1 cellular context compared by ENCODE assay signal in the genomic region with DNA sequence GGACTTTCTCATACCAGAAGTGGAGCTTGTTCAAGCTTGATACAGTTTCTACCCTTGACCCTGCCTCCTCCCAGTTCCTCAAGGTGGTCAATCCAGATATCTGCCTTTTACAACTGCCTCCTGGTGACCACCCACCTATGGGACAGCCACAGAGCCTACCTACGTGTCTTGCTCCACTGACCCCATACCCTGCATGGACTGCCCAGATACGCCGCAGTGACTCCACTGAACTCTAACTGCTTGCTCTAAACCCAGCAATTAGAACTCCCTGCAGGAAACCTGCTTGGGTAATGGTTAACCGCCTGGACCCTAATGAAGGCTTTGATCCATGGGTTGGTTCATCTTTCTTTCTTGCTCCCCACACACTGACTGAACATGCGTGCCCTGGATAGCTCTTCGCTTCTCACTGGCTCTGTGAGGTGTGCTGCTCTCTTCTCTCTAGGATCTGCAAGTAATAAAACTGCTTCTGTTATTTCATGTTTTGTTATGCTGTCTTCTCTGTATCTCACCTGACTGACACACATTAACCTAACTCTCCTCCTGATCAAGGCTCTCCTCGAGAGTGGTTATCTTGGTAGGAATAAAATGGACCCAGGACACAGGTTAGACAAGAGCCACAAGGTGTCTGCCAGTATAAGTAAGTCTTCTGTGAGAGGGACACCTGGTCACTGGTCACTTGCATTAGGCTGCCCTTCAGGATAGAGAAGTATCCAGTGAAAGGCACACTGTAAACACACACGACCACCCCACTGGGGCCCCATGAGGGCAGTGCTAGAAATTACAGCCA.
A peak's percentile ranks its signal among the peaks of the same experiment; 100 is the strongest.
TF ChIP-seq lines count a peak whose summit lies in the region.

No MANE protein-coding gene starts in this region.

TF ChIP-seq in HepG2, 621 proteins besides CTCF, POLR2A, EP300 and RAD21 (continued from another document and continues in another):
- TF ChIP-seq, protein P1, sequence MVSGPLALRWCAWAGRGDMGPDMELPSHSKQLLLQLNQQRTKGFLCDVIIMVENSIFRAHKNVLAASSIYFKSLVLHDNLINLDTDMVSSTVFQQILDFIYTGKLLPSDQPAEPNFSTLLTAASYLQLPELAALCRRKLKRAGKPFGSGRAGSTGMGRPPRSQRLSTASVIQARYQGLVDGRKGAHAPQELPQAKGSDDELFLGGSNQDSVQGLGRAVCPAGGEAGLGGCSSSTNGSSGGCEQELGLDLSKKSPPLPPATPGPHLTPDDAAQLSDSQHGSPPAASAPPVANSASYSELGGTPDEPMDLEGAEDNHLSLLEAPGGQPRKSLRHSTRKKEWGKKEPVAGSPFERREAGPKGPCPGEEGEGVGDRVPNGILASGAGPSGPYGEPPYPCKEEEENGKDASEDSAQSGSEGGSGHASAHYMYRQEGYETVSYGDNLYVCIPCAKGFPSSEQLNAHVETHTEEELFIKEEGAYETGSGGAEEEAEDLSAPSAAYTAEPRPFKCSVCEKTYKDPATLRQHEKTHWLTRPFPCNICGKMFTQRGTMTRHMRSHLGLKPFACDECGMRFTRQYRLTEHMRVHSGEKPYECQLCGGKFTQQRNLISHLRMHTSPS (CRISPR knock-in tag; IDR thresholded peaks at IDR 0.05; ENCODE audit: low read depth) = peak; percentile 50; the same call in 1 of the 2 replicates
- TF ChIP-seq NFKB2 (CRISPR knock-in tag; IDR thresholded peaks at IDR 0.05; ENCODE audit: borderline replicate concordance) (no peak), ZNF550 (CRISPR knock-in tag; IDR thresholded peaks at IDR 0.05; ENCODE audit: borderline replicate concordance) (0 out of 2 replicates have a peak, but pooled peaks have one; percentile 14), ZNF746 (CRISPR knock-in tag; IDR thresholded peaks at IDR 0.05) (peak; percentile 83; the same call in 1 of the 2 replicates), ARNTL (CRISPR knock-in tag; IDR thresholded peaks at IDR 0.05) (0 out of 2 replicates have a peak, but pooled peaks have one; percentile 24), ZNF790 (CRISPR knock-in tag; IDR thresholded peaks at IDR 0.05; ENCODE audit: borderline replicate concordance) (no peak), NR2F6 (IDR thresholded peaks at IDR 0.05) (peak; percentile 58), NR2F6 (CRISPR knock-in tag; IDR thresholded peaks at IDR 0.05) (peak; percentile 53; the same call in 1 of the 2 replicates), ZFY (CRISPR knock-in tag; IDR thresholded peaks at IDR 0.05) (0 out of 2 replicates have a peak, but pooled peaks have one; percentile 22), ZNF644 (CRISPR knock-in tag; IDR thresholded peaks at IDR 0.05; ENCODE audit: low read depth) (peak; percentile 98), ZKSCAN8 (CRISPR knock-in tag; IDR thresholded peaks at IDR 0.05; ENCODE audit: borderline replicate concordance) (peak; percentile 93; the same call in 1 of the 2 replicates), ZC3H13 (CRISPR knock-in tag; IDR thresholded peaks at IDR 0.05) (no peak), PHF21A (CRISPR knock-in tag; IDR thresholded peaks at IDR 0.05) (peak; percentile 86), ASH2L (IDR thresholded peaks at IDR 0.05; ENCODE audit: insufficient read length, low read depth, low read length) (peak; percentile 85), ZNF883 (CRISPR knock-in tag; IDR thresholded peaks at IDR 0.05; ENCODE audit: not compliant biosample characterization) (peak; percentile 50), CHD2 (IDR thresholded peaks at IDR 0.05; ENCODE audit: low read depth, low read length) (no peak), PRPF4 (IDR thresholded peaks at IDR 0.05; ENCODE audit: low read depth, low read length, poor library complexity, severe bottlenecking) (no peak), ZC3H4 (CRISPR knock-in tag; IDR thresholded peaks at IDR 0.05; ENCODE audit: borderline replicate concordance) (no peak), ZBTB7A (CRISPR knock-in tag; IDR thresholded peaks at IDR 0.05) (peak; percentile 68; the same call in 1 of the 2 replicates), ZNF652 (CRISPR knock-in tag; IDR thresholded peaks at IDR 0.05; ENCODE audit: borderline replicate concordance, low read depth) (peak; percentile 56; the same call in 1 of the 2 replicates)
- TF ChIP-seq, protein P2, sequence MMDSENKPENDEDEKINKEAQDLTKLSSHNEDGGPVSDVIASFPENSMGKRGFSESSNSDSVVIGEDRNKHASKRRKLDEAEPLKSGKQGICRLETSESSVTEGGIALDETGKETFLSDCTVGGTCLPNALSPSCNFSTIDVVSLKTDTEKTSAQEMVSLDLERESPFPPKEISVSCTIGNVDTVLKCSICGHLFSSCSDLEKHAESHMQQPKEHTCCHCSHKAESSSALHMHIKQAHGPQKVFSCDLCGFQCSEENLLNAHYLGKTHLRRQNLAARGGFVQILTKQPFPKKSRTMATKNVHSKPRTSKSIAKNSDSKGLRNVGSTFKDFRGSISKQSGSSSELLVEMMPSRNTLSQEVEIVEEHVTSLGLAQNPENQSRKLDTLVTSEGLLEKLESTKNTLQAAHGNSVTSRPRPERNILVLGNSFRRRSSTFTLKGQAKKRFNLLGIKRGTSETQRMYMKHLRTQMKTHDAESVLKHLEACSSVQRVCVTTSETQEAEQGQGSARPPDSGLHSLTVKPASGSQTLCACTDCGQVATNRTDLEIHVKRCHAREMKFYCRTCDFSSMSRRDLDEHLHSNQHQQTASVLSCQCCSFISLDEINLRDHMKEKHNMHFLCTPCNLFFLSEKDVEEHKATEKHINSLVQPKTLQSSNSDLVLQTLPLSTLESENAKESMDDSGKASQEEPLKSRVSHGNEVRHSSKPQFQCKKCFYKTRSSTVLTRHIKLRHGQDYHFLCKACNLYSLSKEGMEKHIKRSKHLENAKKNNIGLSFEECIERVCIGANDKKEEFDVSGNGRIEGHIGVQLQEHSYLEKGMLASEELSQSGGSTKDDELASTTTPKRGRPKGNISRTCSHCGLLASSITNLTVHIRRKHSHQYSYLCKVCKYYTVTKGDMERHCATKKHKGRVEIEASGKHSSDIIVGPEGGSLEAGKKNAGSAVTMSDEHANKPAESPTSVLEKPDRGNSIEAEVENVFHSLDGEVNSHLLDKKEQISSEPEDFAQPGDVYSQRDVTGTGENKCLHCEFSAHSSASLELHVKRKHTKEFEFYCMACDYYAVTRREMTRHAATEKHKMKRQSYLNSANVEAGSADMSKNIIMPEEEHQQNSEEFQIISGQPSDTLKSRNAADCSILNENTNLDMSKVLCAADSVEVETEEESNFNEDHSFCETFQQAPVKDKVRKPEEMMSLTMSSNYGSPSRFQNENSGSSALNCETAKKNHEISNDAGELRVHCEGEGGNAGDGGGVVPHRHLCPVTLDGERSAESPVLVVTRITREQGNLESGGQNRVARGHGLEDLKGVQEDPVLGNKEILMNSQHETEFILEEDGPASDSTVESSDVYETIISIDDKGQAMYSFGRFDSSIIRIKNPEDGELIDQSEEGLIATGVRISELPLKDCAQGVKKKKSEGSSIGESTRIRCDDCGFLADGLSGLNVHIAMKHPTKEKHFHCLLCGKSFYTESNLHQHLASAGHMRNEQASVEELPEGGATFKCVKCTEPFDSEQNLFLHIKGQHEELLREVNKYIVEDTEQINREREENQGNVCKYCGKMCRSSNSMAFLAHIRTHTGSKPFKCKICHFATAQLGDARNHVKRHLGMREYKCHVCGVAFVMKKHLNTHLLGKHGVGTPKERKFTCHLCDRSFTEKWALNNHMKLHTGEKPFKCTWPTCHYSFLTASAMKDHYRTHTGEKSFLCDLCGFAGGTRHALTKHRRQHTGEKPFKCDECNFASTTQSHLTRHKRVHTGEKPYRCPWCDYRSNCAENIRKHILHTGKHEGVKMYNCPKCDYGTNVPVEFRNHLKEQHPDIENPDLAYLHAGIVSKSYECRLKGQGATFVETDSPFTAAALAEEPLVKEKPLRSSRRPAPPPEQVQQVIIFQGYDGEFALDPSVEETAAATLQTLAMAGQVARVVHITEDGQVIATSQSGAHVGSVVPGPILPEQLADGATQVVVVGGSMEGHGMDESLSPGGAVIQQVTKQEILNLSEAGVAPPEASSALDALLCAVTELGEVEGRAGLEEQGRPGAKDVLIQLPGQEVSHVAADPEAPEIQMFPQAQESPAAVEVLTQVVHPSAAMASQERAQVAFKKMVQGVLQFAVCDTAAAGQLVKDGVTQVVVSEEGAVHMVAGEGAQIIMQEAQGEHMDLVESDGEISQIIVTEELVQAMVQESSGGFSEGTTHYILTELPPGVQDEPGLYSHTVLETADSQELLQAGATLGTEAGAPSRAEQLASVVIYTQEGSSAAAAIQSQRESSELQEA (CRISPR knock-in tag; IDR thresholded peaks at IDR 0.05; ENCODE audit: not compliant biosample characterization) = no peak
- TF ChIP-seq, protein P3, sequence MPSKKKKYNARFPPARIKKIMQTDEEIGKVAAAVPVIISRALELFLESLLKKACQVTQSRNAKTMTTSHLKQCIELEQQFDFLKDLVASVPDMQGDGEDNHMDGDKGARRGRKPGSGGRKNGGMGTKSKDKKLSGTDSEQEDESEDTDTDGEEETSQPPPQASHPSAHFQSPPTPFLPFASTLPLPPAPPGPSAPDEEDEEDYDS (CRISPR knock-in tag; IDR thresholded peaks at IDR 0.05) = peak; percentile 90
- TF ChIP-seq, protein P4, sequence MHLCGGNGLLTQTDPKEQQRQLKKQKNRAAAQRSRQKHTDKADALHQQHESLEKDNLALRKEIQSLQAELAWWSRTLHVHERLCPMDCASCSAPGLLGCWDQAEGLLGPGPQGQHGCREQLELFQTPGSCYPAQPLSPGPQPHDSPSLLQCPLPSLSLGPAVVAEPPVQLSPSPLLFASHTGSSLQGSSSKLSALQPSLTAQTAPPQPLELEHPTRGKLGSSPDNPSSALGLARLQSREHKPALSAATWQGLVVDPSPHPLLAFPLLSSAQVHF (CRISPR knock-in tag; IDR thresholded peaks at IDR 0.05) = no peak
- TF ChIP-seq, protein P5, sequence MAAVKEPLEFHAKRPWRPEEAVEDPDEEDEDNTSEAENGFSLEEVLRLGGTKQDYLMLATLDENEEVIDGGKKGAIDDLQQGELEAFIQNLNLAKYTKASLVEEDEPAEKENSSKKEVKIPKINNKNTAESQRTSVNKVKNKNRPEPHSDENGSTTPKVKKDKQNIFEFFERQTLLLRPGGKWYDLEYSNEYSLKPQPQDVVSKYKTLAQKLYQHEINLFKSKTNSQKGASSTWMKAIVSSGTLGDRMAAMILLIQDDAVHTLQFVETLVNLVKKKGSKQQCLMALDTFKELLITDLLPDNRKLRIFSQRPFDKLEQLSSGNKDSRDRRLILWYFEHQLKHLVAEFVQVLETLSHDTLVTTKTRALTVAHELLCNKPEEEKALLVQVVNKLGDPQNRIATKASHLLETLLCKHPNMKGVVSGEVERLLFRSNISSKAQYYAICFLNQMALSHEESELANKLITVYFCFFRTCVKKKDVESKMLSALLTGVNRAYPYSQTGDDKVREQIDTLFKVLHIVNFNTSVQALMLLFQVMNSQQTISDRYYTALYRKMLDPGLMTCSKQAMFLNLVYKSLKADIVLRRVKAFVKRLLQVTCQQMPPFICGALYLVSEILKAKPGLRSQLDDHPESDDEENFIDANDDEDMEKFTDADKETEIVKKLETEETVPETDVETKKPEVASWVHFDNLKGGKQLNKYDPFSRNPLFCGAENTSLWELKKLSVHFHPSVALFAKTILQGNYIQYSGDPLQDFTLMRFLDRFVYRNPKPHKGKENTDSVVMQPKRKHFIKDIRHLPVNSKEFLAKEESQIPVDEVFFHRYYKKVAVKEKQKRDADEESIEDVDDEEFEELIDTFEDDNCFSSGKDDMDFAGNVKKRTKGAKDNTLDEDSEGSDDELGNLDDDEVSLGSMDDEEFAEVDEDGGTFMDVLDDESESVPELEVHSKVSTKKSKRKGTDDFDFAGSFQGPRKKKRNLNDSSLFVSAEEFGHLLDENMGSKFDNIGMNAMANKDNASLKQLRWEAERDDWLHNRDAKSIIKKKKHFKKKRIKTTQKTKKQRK (IDR thresholded peaks at IDR 0.05; ENCODE audit: low read length) = no peak
- TF ChIP-seq, protein P6, sequence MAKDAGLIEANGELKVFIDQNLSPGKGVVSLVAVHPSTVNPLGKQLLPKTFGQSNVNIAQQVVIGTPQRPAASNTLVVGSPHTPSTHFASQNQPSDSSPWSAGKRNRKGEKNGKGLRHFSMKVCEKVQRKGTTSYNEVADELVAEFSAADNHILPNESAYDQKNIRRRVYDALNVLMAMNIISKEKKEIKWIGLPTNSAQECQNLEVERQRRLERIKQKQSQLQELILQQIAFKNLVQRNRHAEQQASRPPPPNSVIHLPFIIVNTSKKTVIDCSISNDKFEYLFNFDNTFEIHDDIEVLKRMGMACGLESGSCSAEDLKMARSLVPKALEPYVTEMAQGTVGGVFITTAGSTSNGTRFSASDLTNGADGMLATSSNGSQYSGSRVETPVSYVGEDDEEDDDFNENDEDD (CRISPR knock-in tag; IDR thresholded peaks at IDR 0.05; ENCODE audit: borderline replicate concordance) = peak; percentile 57; the same call in 1 of the 2 replicates
- TF ChIP-seq, protein P7, sequence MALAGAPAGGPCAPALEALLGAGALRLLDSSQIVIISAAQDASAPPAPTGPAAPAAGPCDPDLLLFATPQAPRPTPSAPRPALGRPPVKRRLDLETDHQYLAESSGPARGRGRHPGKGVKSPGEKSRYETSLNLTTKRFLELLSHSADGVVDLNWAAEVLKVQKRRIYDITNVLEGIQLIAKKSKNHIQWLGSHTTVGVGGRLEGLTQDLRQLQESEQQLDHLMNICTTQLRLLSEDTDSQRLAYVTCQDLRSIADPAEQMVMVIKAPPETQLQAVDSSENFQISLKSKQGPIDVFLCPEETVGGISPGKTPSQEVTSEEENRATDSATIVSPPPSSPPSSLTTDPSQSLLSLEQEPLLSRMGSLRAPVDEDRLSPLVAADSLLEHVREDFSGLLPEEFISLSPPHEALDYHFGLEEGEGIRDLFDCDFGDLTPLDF (CRISPR knock-in tag; IDR thresholded peaks at IDR 0.05) = no peak
- TF ChIP-seq, protein P8, sequence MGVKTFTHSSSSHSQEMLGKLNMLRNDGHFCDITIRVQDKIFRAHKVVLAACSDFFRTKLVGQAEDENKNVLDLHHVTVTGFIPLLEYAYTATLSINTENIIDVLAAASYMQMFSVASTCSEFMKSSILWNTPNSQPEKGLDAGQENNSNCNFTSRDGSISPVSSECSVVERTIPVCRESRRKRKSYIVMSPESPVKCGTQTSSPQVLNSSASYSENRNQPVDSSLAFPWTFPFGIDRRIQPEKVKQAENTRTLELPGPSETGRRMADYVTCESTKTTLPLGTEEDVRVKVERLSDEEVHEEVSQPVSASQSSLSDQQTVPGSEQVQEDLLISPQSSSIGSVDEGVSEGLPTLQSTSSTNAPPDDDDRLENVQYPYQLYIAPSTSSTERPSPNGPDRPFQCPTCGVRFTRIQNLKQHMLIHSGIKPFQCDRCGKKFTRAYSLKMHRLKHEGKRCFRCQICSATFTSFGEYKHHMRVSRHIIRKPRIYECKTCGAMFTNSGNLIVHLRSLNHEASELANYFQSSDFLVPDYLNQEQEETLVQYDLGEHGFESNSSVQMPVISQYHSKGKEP (CRISPR knock-in tag; IDR thresholded peaks at IDR 0.05) = no peak
